In genomic region chr1:225845633-225846259, GRCh38 we compare ENCODE assay signal across 9 cellular contexts. TPM values are rescaled to one million over a fixed set of nuclear protein-coding genes. Genes with fewer than 3 reads are reported as not detected.
DNase-seq lines count a peak whose midpoint lies in the region; ATAC-seq, FAIRE-seq and TF ChIP-seq lines count a peak whose summit lies in the region.
"Had no signal": no experiment of that assay in that cellular context is flagged by ENCODE, and none has a peak within 500 bp of the region (broad histone marks: within the 10 kb centered on the region; RNA-seq: fewer than 3 reads in every experiment).

No MANE protein-coding gene starts in this region.

- H3K27ac ChIP-seq in GM12878 (ENCODE audit: control insufficient read depth, insufficient read depth) (no peak overlapping the region), smooth muscle cell (ENCODE audit: low read depth) (no peak overlapping the region)

- peaks cover 34% of the 10 kb centered on the region for H3K4me1 ChIP-seq in GM12878 (ENCODE audit: control insufficient read depth, insufficient read depth, low read length)
- H3K4me1 ChIP-seq in smooth muscle cell (ENCODE audit: low read depth), result no peaks in the 10 kb centered on the region

- RAD21 ChIA-PET in GM12878 (lab: Charles Lee; ENCODE audit: unreplicated experiment), result interaction anchor here (0.8 kb wide), 1 partner anchor 68 kb away, joined by 3 read pairs; the partner anchor contains the start of gene SRP9

- H3K79me2 ChIP-seq in GM12878 (ENCODE audit: control insufficient read depth, insufficient read depth, low read length), result no peaks in the 10 kb centered on the region
- H3K79me2 ChIP-seq in smooth muscle cell (ENCODE audit: low read depth), result no peaks in the 10 kb centered on the region

- WGBS in GM12878 (ENCODE audit: insufficient coverage, insufficient replicate concordance, low lambda C conversion rate, missing lambda C conversion rate), result 83% methylated on average over 11 of the region's 11 CpGs
- WGBS in smooth muscle cell (ENCODE audit: low lambda C conversion rate), result 48% methylated on average over 11 of the region's 11 CpGs

- peaks cover 11% of the 10 kb centered on the region for H3K4me1 Mint-ChIP-seq in activated T-helper 2 cell treated with anti-CD3 and anti-CD28 coated beads, Interferon-gamma antibody, Interleukin-2, Interleukin-4, amounts not matched to agents 10 μg/mL and 5 μg/mL and 100 μg/mL, durations not matched to agents 14 hours and 24 hours and 36 hours (ENCODE audit: low read depth)

- no peaks in the 10 kb centered on the region for H3K27me3 ChIP-seq in GM12878 (replicated peaks in 1 of 2; ENCODE audit: control insufficient read depth in 2 of 2, insufficient read depth in 2 of 2, low read length in 1 of 2)
- H3K27me3 ChIP-seq in smooth muscle cell (ENCODE audit: low read depth), result no peaks in the 10 kb centered on the region

- in situ Hi-C loops in GM12878 (cut with MboI), result no loop called here

- H3K36me3 ChIP-seq in GM12878 (ENCODE audit: control insufficient read depth in 2 of 2, insufficient read depth in 2 of 2, low read length in 1 of 2), result peaks cover 0 to 2% of the 10 kb centered on the region in 2 experiments; a peak in 2 of 4 replicates
- H3K36me3 ChIP-seq in smooth muscle cell (ENCODE audit: low read depth), result no peaks in the 10 kb centered on the region

- H3K9me3 Mint-ChIP-seq in activated T-helper 2 cell treated with anti-CD3 and anti-CD28 coated beads, Interferon-gamma antibody, Interleukin-2, Interleukin-4, amounts not matched to agents 10 μg/mL and 5 μg/mL and 100 μg/mL, durations not matched to agents 14 hours and 24 hours and 36 hours, result no peaks in the 10 kb centered on the region

- no TSS peak for BruUV-seq in GM12878 (replicated peaks; lab: Mats Ljungman, UMichigan)

- TF ChIP-seq EP300 in GM12878 (IDR thresholded peaks at IDR 0.05; ENCODE audit: borderline replicate concordance in 1 of 2, control insufficient read depth in 1 of 2, low read depth in 2 of 2, low read length in 2 of 2), result no peak

- TF ChIP-seq POLR2A in GM12878 (IDR thresholded peaks at IDR 0.05; ENCODE audit: low read depth, low read length), result peak; percentile 27

- H3K4me3 ChIP-seq in GM12878, result no peak overlapping the region
- H3K4me3 ChIP-seq in smooth muscle cell, result no peak overlapping the region

- H4K20me1 ChIP-seq in GM12878 (ENCODE audit: control insufficient read depth, insufficient read depth) (no peaks in the 10 kb centered on the region), smooth muscle cell (ENCODE audit: low read depth) (no peaks in the 10 kb centered on the region)

- H3F3A ChIP-seq in smooth muscle cell (ENCODE audit: low read depth), result no peaks in the 10 kb centered on the region

- H2AFZ ChIP-seq in GM12878 (ENCODE audit: control insufficient read depth, low read depth, low read length) (no peak overlapping the region), smooth muscle cell (ENCODE audit: low read depth) (no peak overlapping the region)

- intact Hi-C loops in GM12878 (cut with micrococcal nuclease; ENCODE audit: unreplicated experiment), result loop anchor here (10.0 kb wide), 2 partner anchors 291 to 371 kb away; no protein-coding TSS in a partner anchor
- intact Hi-C loops in activated T-helper 2 cell treated with anti-CD3 and anti-CD28 coated beads, Interferon-gamma antibody, Interleukin-2, Interleukin-4, amounts not matched to agents 10 μg/mL and 5 μg/mL and 100 μg/mL, durations not matched to agents 14 hours and 24 hours and 36 hours (cut with micrococcal nuclease), result no loop called here

- peaks cover 19% of the 10 kb centered on the region for H3K36me3 Mint-ChIP-seq in activated T-helper 2 cell treated with anti-CD3 and anti-CD28 coated beads, Interferon-gamma antibody, Interleukin-2, Interleukin-4, amounts not matched to agents 10 μg/mL and 5 μg/mL and 100 μg/mL, durations not matched to agents 14 hours and 24 hours and 36 hours (ENCODE audit: low read depth)

- POLR2A ChIA-PET in GM12878 (lab: Charles Lee), result interaction anchor here (1.4 kb wide), 1 partner anchor 36 kb away, joined by 5 read pairs; the partner anchor contains the start of gene TMEM63A

- ATAC-seq in GM12878 (peak; percentile 36), HG03460 (IDR thresholded peaks at IDR 0.05; ENCODE audit: unreplicated experiment) (no peak)

- FAIRE-seq in HTR-8/SVneo (lab: Jason Lieb, UNC), result no peak
- FAIRE-seq in GM12878 (lab: Jason Lieb, UNC), result no peak

- DNase-seq in D341Med (ENCODE audit: low spot score) (peak; percentile 92), HTR-8/SVneo (ENCODE audit: insufficient read length, low spot score) (peak; percentile 74), RPMI7951 (ENCODE audit: low read depth) (peak; percentile 61), GM12878 (ENCODE audit: low read depth, low spot score) (no peak), iPS DF 4.7 (ENCODE audit: extremely low read depth, low spot score) (peak; percentile 66), smooth muscle cell (lab: John Stamatoyannopoulos, UW; ENCODE audit: unreplicated experiment) (peak; percentile 8)
- no peak for DNase-seq in activated T-helper 2 cell treated with anti-CD3 and anti-CD28 coated beads, Interferon-gamma antibody, Interleukin-2, Interleukin-4, amounts not matched to agents 10 μg/mL and 5 μg/mL and 100 μg/mL, durations not matched to agents 14 hours and 24 hours and 36 hours (ENCODE audit: low spot score)

- no peak overlapping the region for H3K27ac Mint-ChIP-seq in activated T-helper 2 cell treated with anti-CD3 and anti-CD28 coated beads, Interferon-gamma antibody, Interleukin-2, Interleukin-4, amounts not matched to agents 10 μg/mL and 5 μg/mL and 100 μg/mL, durations not matched to agents 14 hours and 24 hours and 36 hours

- SMC1A ChIA-PET in GM12878 (lab: Charles Lee; ENCODE audit: uncharacterized antibody, unreplicated experiment), result no interaction called here

- no peak overlapping the region for H3K4me2 ChIP-seq in GM12878 (ENCODE audit: control insufficient read depth, insufficient read depth)
- H3K4me2 ChIP-seq in smooth muscle cell, result no peak overlapping the region

- H3K4me3 Mint-ChIP-seq in activated T-helper 2 cell treated with anti-CD3 and anti-CD28 coated beads, Interferon-gamma antibody, Interleukin-2, Interleukin-4, amounts not matched to agents 10 μg/mL and 5 μg/mL and 100 μg/mL, durations not matched to agents 14 hours and 24 hours and 36 hours (ENCODE audit: low read depth), result no peak overlapping the region

- TF ChIP-seq CTCF in GM12878 (IDR thresholded peaks at IDR 0.05 in 2 of 3, conservative IDR thresholded peaks at IDR 0.05 in 1 of 3; ENCODE audit: control insufficient read depth in 2 of 3, extremely low read depth in 1 of 3, insufficient read depth in 1 of 3, low read depth in 3 of 3, low read length in 3 of 3) (peak; percentile 43 to 59 (median 47)), smooth muscle cell (IDR thresholded peaks at IDR 0.05; ENCODE audit: borderline replicate concordance, insufficient read depth, poor library complexity, severe bottlenecking) (peak; percentile 62)

- CTCF ChIA-PET in GM12878 (lab: Yijun Ruan, JAX), result interaction anchor here (0.8 to 1.7 kb wide), 3 partner anchors 68 to 371 kb away, joined by 3 to 10 read pairs (median 3); partner anchors contain the start of gene SRP9

- TF ChIP-seq RAD21 in GM12878 (IDR thresholded peaks at IDR 0.05; ENCODE audit: insufficient read depth, low read depth, low read length), result peak; percentile 68

- H3K9me3 ChIP-seq in GM12878 (replicated peaks; ENCODE audit: control insufficient read depth, insufficient read depth, low read length) (no peaks in the 10 kb centered on the region), smooth muscle cell (replicated peaks; ENCODE audit: low read depth) (no peaks in the 10 kb centered on the region)

- H3K27me3 Mint-ChIP-seq in activated T-helper 2 cell treated with anti-CD3 and anti-CD28 coated beads, Interferon-gamma antibody, Interleukin-2, Interleukin-4, amounts not matched to agents 10 μg/mL and 5 μg/mL and 100 μg/mL, durations not matched to agents 14 hours and 24 hours and 36 hours (ENCODE audit: low read depth), result no peaks in the 10 kb centered on the region

- H3K9ac ChIP-seq in GM12878 (ENCODE audit: control insufficient read depth, insufficient read depth, low read length), result no peak overlapping the region
- no peak overlapping the region for H3K9ac ChIP-seq in smooth muscle cell (ENCODE audit: low read depth)

RNA-seq across cellular contexts. Expression of gene EPHX1, which starts 35.8 kb away (rescaled TPM):
- total RNA-seq in RPMI7951 (2014; rRNA removed; shearing (Covaris generic)), result 25.0 and 25.5 TPM in 2 replicates
- 1.2 and 3.3 TPM in 2 replicates for total RNA-seq in GM12878 (2013; cell fraction: nucleolus; rRNA removed)
- total RNA-seq in GM12878 (2014; rRNA removed) (0.73 and 1.0 TPM in 2 replicates), GM12878 (2014; rRNA removed; fragmentation: Illumina TruSeq; extraction: Trizol) (1.0 TPM in 2 replicates), GM12878 (2021) (2.6 and 2.9 TPM in 2 replicates), smooth muscle cell (9.8 and 16.1 TPM in 2 replicates)
- polyA plus RNA-seq in GM12878 (2011; ENCODE audit: low read depth), result 1.4 TPM
- polyA plus RNA-seq in GM12878 (2011; rRNA removed) (0.29 and 0.69 TPM in 2 replicates), GM12878 (2014; fragmentation: Illumina TruSeq; extraction: Trizol) (1.4 and 1.6 TPM in 2 replicates), GM12878 (2014; fragmentation: Nextera tagmentation; extraction: Ambion mirVana) (not detected), GM12878 (2014; rRNA removed) (0.33 and 1.6 TPM in 2 replicates), GM12878 (2016; fragmentation: Nextera tagmentation; extraction: Ambion mirVana) (under 1 TPM; 0.64 to 0.83 TPM), smooth muscle cell (22.2 and 29.2 TPM in 2 replicates)
- polyA plus RNA-seq in GM12878 (2011; cell fraction: cytosol; rRNA removed), result 0.22 and 0.78 TPM in 2 replicates
- 1.1 and 1.2 TPM in 2 replicates for polyA plus RNA-seq in GM12878 (2011; cell fraction: nucleus; rRNA removed)
- 1.5 and 2.8 TPM in 2 replicates for polyA plus RNA-seq in GM12878 (2012)
- 0.62 TPM in 1 of 2 replicates, not detected in the other for polyA minus RNA-seq in GM12878 (2011; rRNA and poly(A)+ RNA removed)
- not detected in 2 replicates for polyA minus RNA-seq in GM12878 (2011; cell fraction: cytosol; rRNA and poly(A)+ RNA removed)
- polyA minus RNA-seq in GM12878 (2011; cell fraction: nucleus; rRNA and poly(A)+ RNA removed), result 0.86 and 0.97 TPM in 2 replicates
- 2.2 and 2.9 TPM in 2 replicates for total RNA-seq in activated T-helper 2 cell treated with anti-CD3 and anti-CD28 coated beads, Interferon-gamma antibody, Interleukin-2, Interleukin-4, amounts not matched to agents 10 μg/mL and 5 μg/mL and 100 μg/mL, durations not matched to agents 14 hours and 24 hours and 36 hours

RNA-seq across cellular contexts. Expression of gene TMEM63A, which starts 36.4 kb away (rescaled TPM):
- 7.6 and 8.2 TPM in 2 replicates for total RNA-seq in RPMI7951 (2014; rRNA removed; shearing (Covaris generic))
- 302 and 309 TPM in 2 replicates for total RNA-seq in GM12878 (2013; cell fraction: nucleolus; rRNA removed)
- total RNA-seq in GM12878 (2014; rRNA removed) (12.0 TPM in 2 replicates), GM12878 (2014; rRNA removed; fragmentation: Illumina TruSeq; extraction: Trizol) (8.7 and 10.4 TPM in 2 replicates), GM12878 (2021) (27.6 and 31.8 TPM in 2 replicates), smooth muscle cell (12.0 and 12.3 TPM in 2 replicates)
- polyA plus RNA-seq in GM12878 (2011; ENCODE audit: low read depth), result 9.4 TPM
- polyA plus RNA-seq in GM12878 (2011; rRNA removed) (21.0 and 33.5 TPM in 2 replicates), GM12878 (2014; fragmentation: Illumina TruSeq; extraction: Trizol) (19.6 and 20.1 TPM in 2 replicates), GM12878 (2014; fragmentation: Nextera tagmentation; extraction: Ambion mirVana) (1 to 10 TPM; 1.3 to 1.8 TPM), GM12878 (2014; rRNA removed) (17.2 and 20.2 TPM in 2 replicates), GM12878 (2016; fragmentation: Nextera tagmentation; extraction: Ambion mirVana) (10 to 100 TPM; 14.4 to 15.9 TPM), smooth muscle cell (10.9 and 17.9 TPM in 2 replicates)
- 18.1 and 18.5 TPM in 2 replicates for polyA plus RNA-seq in GM12878 (2011; cell fraction: cytosol; rRNA removed)
- polyA plus RNA-seq in GM12878 (2011; cell fraction: nucleus; rRNA removed), result 203 and 271 TPM in 2 replicates
- 18.2 and 27.5 TPM in 2 replicates for polyA plus RNA-seq in GM12878 (2012)
- polyA minus RNA-seq in GM12878 (2011; rRNA and poly(A)+ RNA removed), result 37.9 and 46.4 TPM in 2 replicates
- polyA minus RNA-seq in GM12878 (2011; cell fraction: cytosol; rRNA and poly(A)+ RNA removed), result 7.7 and 11.4 TPM in 2 replicates
- polyA minus RNA-seq in GM12878 (2011; cell fraction: nucleus; rRNA and poly(A)+ RNA removed), result 61.2 and 88.9 TPM in 2 replicates
- total RNA-seq in activated T-helper 2 cell treated with anti-CD3 and anti-CD28 coated beads, Interferon-gamma antibody, Interleukin-2, Interleukin-4, amounts not matched to agents 10 μg/mL and 5 μg/mL and 100 μg/mL, durations not matched to agents 14 hours and 24 hours and 36 hours, result 32.5 and 33.5 TPM in 2 replicates

RNA-seq across cellular contexts. Expression of gene LEFTY1, which starts 43.2 kb away (rescaled TPM):
- not detected in 2 replicates for total RNA-seq in RPMI7951 (2014; rRNA removed; shearing (Covaris generic))
- total RNA-seq in GM12878 (2013; cell fraction: nucleolus; rRNA removed), result not detected in 2 replicates
- 0.06 TPM in 1 of 2 replicates, not detected in the other for total RNA-seq in GM12878 (2014; rRNA removed)
- total RNA-seq in GM12878 (2014; rRNA removed; fragmentation: Illumina TruSeq; extraction: Trizol), result not detected in 2 replicates
- 0.27 TPM in 1 of 2 replicates, not detected in the other for total RNA-seq in GM12878 (2021)
- not detected for polyA plus RNA-seq in GM12878 (2011; ENCODE audit: low read depth)
- not detected in 2 replicates for polyA plus RNA-seq in GM12878 (2011; rRNA removed)
- 0.04 TPM in 1 of 2 replicates, not detected in the other for polyA plus RNA-seq in GM12878 (2011; cell fraction: cytosol; rRNA removed)
- 0.06 TPM in 1 of 2 replicates, not detected in the other for polyA plus RNA-seq in GM12878 (2011; cell fraction: nucleus; rRNA removed)
- 0.08 TPM in 1 of 2 replicates, not detected in the other for polyA plus RNA-seq in GM12878 (2012)
- polyA plus RNA-seq in GM12878 (2014; fragmentation: Illumina TruSeq; extraction: Trizol), result not detected in 2 replicates
- not detected for polyA plus RNA-seq in GM12878 (2014; fragmentation: Nextera tagmentation; extraction: Ambion mirVana)
- polyA plus RNA-seq in GM12878 (2014; rRNA removed), result 0.06 TPM in 1 of 2 replicates, not detected in the other
- not detected for polyA plus RNA-seq in GM12878 (2016; fragmentation: Nextera tagmentation; extraction: Ambion mirVana)
- polyA minus RNA-seq in GM12878 (2011; rRNA and poly(A)+ RNA removed), result not detected in 2 replicates
- not detected in 2 replicates for polyA minus RNA-seq in GM12878 (2011; cell fraction: cytosol; rRNA and poly(A)+ RNA removed)
- not detected in 2 replicates for polyA minus RNA-seq in GM12878 (2011; cell fraction: nucleus; rRNA and poly(A)+ RNA removed)
- total RNA-seq in smooth muscle cell, result not detected in 2 replicates
- polyA plus RNA-seq in smooth muscle cell, result 0.46 TPM in 1 of 2 replicates, not detected in the other
- total RNA-seq in activated T-helper 2 cell treated with anti-CD3 and anti-CD28 coated beads, Interferon-gamma antibody, Interleukin-2, Interleukin-4, amounts not matched to agents 10 μg/mL and 5 μg/mL and 100 μg/mL, durations not matched to agents 14 hours and 24 hours and 36 hours, result not detected in 2 replicates
- total RNA-seq: activated CD8-positive, alpha-beta memory T cell treated with anti-CD3 and anti-CD28 coated beads for 36 hours had no signal

Comparison
In these comparisons a context has a peak if more than half of its experiments do, and no peak if none do; other contexts are left out.
1. DNase-seq: peak in D341Med (single experiment), HTR-8/SVneo (single experiment), RPMI7951 (single experiment), iPS DF 4.7 (single experiment) and smooth muscle cell (single experiment); none in GM12878 (single experiment) and activated T-helper 2 cell treated with anti-CD3 and anti-CD28 coated beads, Interferon-gamma antibody, Interleukin-2, Interleukin-4, amounts not matched to agents 10 μg/mL and 5 μg/mL and 100 μg/mL, durations not matched to agents 14 hours and 24 hours and 36 hours (single experiment).